6 cellular contexts compared by ENCODE assay signal in genomic region chr2:196454492-196454891, GRCh38.
"Had no signal": no experiment of that assay in that cellular context is flagged by ENCODE, and none has a peak within 500 bp of the region (broad histone marks: within the 10 kb centered on the region; RNA-seq: fewer than 3 reads in every experiment).

No MANE protein-coding gene starts in this region.

- DNase-seq: GDM1, GF-D8 had no signal

- FAIRE-seq: G401.6, GM12878, GM12892, GM18507 had no signal

- H3K4me3 ChIP-seq: GM12878 had no signal
